ENCODE assay signal across 12 cellular contexts in genomic region chr3:179045719-179046402, GRCh38. TPM values are rescaled to one million over a fixed set of nuclear protein-coding genes. Genes with fewer than 3 reads are reported as not detected.
DNase-seq lines count a peak whose midpoint lies in the region; ATAC-seq and TF ChIP-seq lines count a peak whose summit lies in the region.
"Had no signal": no experiment of that assay in that cellular context is flagged by ENCODE, and none has a peak within 500 bp of the region (broad histone marks: within the 10 kb centered on the region; RNA-seq: fewer than 3 reads in every experiment).

No MANE protein-coding gene starts in this region.

- peaks cover 8% of the 10 kb centered on the region for H3K36me3 ChIP-seq in OCI-LY1 (ENCODE audit: insufficient read depth, low read length)
- H3K36me3 ChIP-seq in gastrocnemius medialis: no peaks in the 10 kb centered on the region

- H3K27ac Mint-ChIP-seq in activated naive CD4-positive, alpha-beta T cell treated with anti-CD3 and anti-CD28 coated beads, Interleukin-2, amount 50 U/mL, for 72 hours: peak overlapping the region in 1 of 2 donors; percentile 26
- H3K27ac Mint-ChIP-seq in stimulated activated naive CD8-positive, alpha-beta T cell treated with anti-CD3 and anti-CD28 coated beads, Interleukin-15, Interleukin-2, amounts not matched to agents 100 ng/mL and 50 ng/mL, for 24 hours: peak overlapping the region; percentile 51

- no peak overlapping the region for H3K4me3 Mint-ChIP-seq in stimulated activated naive CD8-positive, alpha-beta T cell treated with anti-CD3 and anti-CD28 coated beads, Interleukin-15, Interleukin-2, amounts not matched to agents 100 ng/mL and 50 ng/mL, for 24 hours

- H3K9me3 ChIP-seq in OCI-LY1 (ENCODE audit: low read length): peaks cover 4% of the 10 kb centered on the region; the same call in 1 of the 2 replicates
- H3K9me3 ChIP-seq in gastrocnemius medialis: no peaks in the 10 kb centered on the region

- no peak overlapping the region for H3K9ac ChIP-seq in OCI-LY1 (ENCODE audit: low read length)

- in situ Hi-C loops in gastrocnemius medialis (cut with MboI; ENCODE audit: low sequenced_read_pairs in 4 of 4): no loop called here

- H3K4me2 ChIP-seq in OCI-LY1 (ENCODE audit: low read length): no peak overlapping the region; the same call in 1 of the 2 replicates

- H3F3A ChIP-seq in OCI-LY1 (ENCODE audit: insufficient read depth, low read length): no peaks in the 10 kb centered on the region

- peaks cover 47% of the 10 kb centered on the region for H3K79me2 ChIP-seq in OCI-LY1 (ENCODE audit: insufficient read depth, low read length)

- H3K4me3 ChIP-seq in OCI-LY1 (ENCODE audit: low read depth, low read length, poor library complexity, severe bottlenecking) (no peak overlapping the region), foreskin fibroblast (ENCODE audit: low read depth in 1 of 2, low read length in 2 of 2) (no peak overlapping the region), gastrocnemius medialis (no peak overlapping the region)

- H2AFZ ChIP-seq in OCI-LY1 (ENCODE audit: low read length): no peak overlapping the region

- no peak for DNase-seq in activated naive CD4-positive, alpha-beta T cell treated with anti-CD3 and anti-CD28 coated beads, Interleukin-2, amount 50 U/mL, for 72 hours (ENCODE audit: low spot score in 2 of 2)
- no peak for DNase-seq in activated naive CD4-positive, alpha-beta T cell (lab: John Stamatoyannopoulos, UW)
- DNase-seq in inferior parietal cortex (ENCODE audit: extremely low spot score): no peak
- DNase-seq in foreskin fibroblast: no peak
- DNase-seq in gastrocnemius medialis: no peak
- DNase-seq: activated gamma-delta T cell treated with Interleukin-2 at 50 U/mL for 16 hours, trophoblast cell had no signal

- H3K4me1 ChIP-seq in OCI-LY1 (ENCODE audit: insufficient read depth, low read length, severe bottlenecking): peaks cover 21% of the 10 kb centered on the region
- H3K4me1 ChIP-seq in gastrocnemius medialis: no peaks in the 10 kb centered on the region

- ATAC-seq in activated naive CD4-positive, alpha-beta T cell treated with anti-CD3 and anti-CD28 coated beads, Interleukin-2, amount 50 U/mL, for 72 hours: peak; percentile 24 to 73
- peak; percentile 49 for ATAC-seq in HG02884 (IDR thresholded peaks at IDR 0.05; ENCODE audit: unreplicated experiment)
- no peak for ATAC-seq in gastrocnemius medialis
- ATAC-seq: Panc1 had no signal

- TF ChIP-seq POLR2A in gastrocnemius medialis (IDR thresholded peaks at IDR 0.05): no peak

- no peaks in the 10 kb centered on the region for H3K27me3 Mint-ChIP-seq in stimulated activated naive CD8-positive, alpha-beta T cell treated with anti-CD3 and anti-CD28 coated beads, Interleukin-15, Interleukin-2, amounts not matched to agents 100 ng/mL and 50 ng/mL, for 24 hours

- no peaks in the 10 kb centered on the region for H3K9me2 ChIP-seq in OCI-LY1 (ENCODE audit: low read depth, low read length)

- H4K20me1 ChIP-seq in OCI-LY1 (ENCODE audit: insufficient read depth, low read length): no peaks in the 10 kb centered on the region

- H3K27ac ChIP-seq in OCI-LY1 (ENCODE audit: low read depth, low read length, poor library complexity, severe bottlenecking) (peak overlapping the region; percentile 3), gastrocnemius medialis (no peak overlapping the region)
- H3K27ac ChIP-seq: HL-60 had no signal

- peaks cover 23 to 52% of the 10 kb centered on the region in 2 donors for H3K36me3 Mint-ChIP-seq in activated naive CD4-positive, alpha-beta T cell treated with anti-CD3 and anti-CD28 coated beads, Interleukin-2, amount 50 U/mL, for 72 hours
- peaks cover 12% of the 10 kb centered on the region for H3K36me3 Mint-ChIP-seq in stimulated activated naive CD8-positive, alpha-beta T cell treated with anti-CD3 and anti-CD28 coated beads, Interleukin-15, Interleukin-2, amounts not matched to agents 100 ng/mL and 50 ng/mL, for 24 hours (ENCODE audit: low read depth)

- peaks cover 7 to 17% of the 10 kb centered on the region in 2 donors for H3K9me3 Mint-ChIP-seq in activated naive CD4-positive, alpha-beta T cell treated with anti-CD3 and anti-CD28 coated beads, Interleukin-2, amount 50 U/mL, for 72 hours
- H3K9me3 Mint-ChIP-seq in stimulated activated naive CD8-positive, alpha-beta T cell treated with anti-CD3 and anti-CD28 coated beads, Interleukin-15, Interleukin-2, amounts not matched to agents 100 ng/mL and 50 ng/mL, for 24 hours: peaks cover 5% of the 10 kb centered on the region

- TF ChIP-seq CTCF in OCI-LY1 (IDR thresholded peaks at IDR 0.05; ENCODE audit: low read length) (no peak), foreskin fibroblast (IDR thresholded peaks at IDR 0.05; ENCODE audit: low read depth, low read length) (no peak), gastrocnemius medialis (IDR thresholded peaks at IDR 0.05 in 4 of 5, conservative IDR thresholded peaks at IDR 0.05 in 1 of 5) (no peak)

- H3K4me1 Mint-ChIP-seq in stimulated activated naive CD8-positive, alpha-beta T cell treated with anti-CD3 and anti-CD28 coated beads, Interleukin-15, Interleukin-2, amounts not matched to agents 100 ng/mL and 50 ng/mL, for 24 hours (ENCODE audit: low read depth): peaks cover 30% of the 10 kb centered on the region

- intact Hi-C loops in gastrocnemius medialis (cut with DNase I; ENCODE audit: low total_unique reads): no loop called here

- H3K27me3 ChIP-seq in OCI-LY1 (ENCODE audit: insufficient read depth, low read length): no peaks in the 10 kb centered on the region
- H3K27me3 ChIP-seq in gastrocnemius medialis: no peaks in the 10 kb centered on the region

RNA-seq across cellular contexts. Expression of gene ZMAT3, which starts 25.7 kb away (rescaled TPM):
- total RNA-seq in activated naive CD4-positive, alpha-beta T cell treated with anti-CD3 and anti-CD28 coated beads, Interleukin-2, amount 50 U/mL, for 72 hours: 10 to 100 TPM; 11.1 to 83.2 TPM
- total RNA-seq in gastrocnemius medialis: 1 to 10 TPM; 3.8 to 9.7 (median 7.3) TPM

Comparison
In these comparisons a context has a peak if more than half of its experiments do, and no peak if none do; other contexts are left out.
1. ATAC-seq: peak in activated naive CD4-positive, alpha-beta T cell treated with anti-CD3 and anti-CD28 coated beads, Interleukin-2, amount 50 U/mL, for 72 hours (2 of 2) and HG02884 (single experiment); none in gastrocnemius medialis (0 of 2).